ENCODE assay signal across 9 cellular contexts in the genomic region with DNA sequence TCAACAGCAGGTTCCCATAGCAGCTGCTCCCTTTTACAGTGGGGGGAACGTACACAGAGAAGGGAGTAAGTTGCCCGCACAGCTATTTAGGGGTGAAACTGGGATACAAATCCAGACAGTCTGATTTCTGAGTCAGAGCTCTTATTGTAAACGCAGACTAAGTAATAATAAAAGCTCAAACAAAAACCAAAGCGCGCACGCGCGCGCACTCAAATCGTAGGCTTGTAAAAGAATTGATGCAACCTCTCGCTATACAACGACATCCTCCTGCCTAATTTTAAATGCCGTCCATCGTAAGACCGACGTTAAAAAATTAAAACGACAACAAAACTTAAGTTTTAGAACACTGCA. TPM values are rescaled to one million over a fixed set of nuclear protein-coding genes. Genes with fewer than 3 reads are reported as not detected.
DNase-seq lines count a peak whose midpoint lies in the region; ATAC-seq, FAIRE-seq and TF ChIP-seq lines count a peak whose summit lies in the region.
"Had no signal": no experiment of that assay in that cellular context is flagged by ENCODE, and none has a peak within 500 bp of the region (broad histone marks: within the 10 kb centered on the region; RNA-seq: fewer than 3 reads in every experiment).

No MANE protein-coding gene starts in this region.

- TF ChIP-seq POLR2A in GM12892 (IDR thresholded peaks at IDR 0.05; ENCODE audit: low read depth, low read length): no peak

- H3K4me2 ChIP-seq in keratinocyte (ENCODE audit: control insufficient read depth, extremely low read depth, insufficient read depth, low read depth, low read length): peak overlapping the region; percentile 86

- H2AFZ ChIP-seq in keratinocyte (ENCODE audit: control insufficient read depth, low read length): peak overlapping the region; percentile 35

- H3K27ac ChIP-seq in Panc1 (ENCODE audit: low read length) (no peak overlapping the region), keratinocyte (ENCODE audit: control insufficient read depth, insufficient read depth, low read length) (no peak overlapping the region)
- H3K27ac ChIP-seq: C4-2B had no signal

- H3K9ac ChIP-seq in keratinocyte (ENCODE audit: control insufficient read depth, extremely low read depth, insufficient read depth, low read length): no peak overlapping the region

- H3K9me3 Mint-ChIP-seq in brain: peaks cover 0 to 3% (median 0%) of the 10 kb centered on the region in 5 experiments

- POLR2A ChIA-PET in Panc1 (lab: Charles Lee): no interaction called here

- no peaks in the 10 kb centered on the region for H3K79me2 ChIP-seq in keratinocyte (ENCODE audit: control insufficient read depth, insufficient read depth, low read length)

- no peaks in the 10 kb centered on the region for H3K9me1 ChIP-seq in keratinocyte (ENCODE audit: control insufficient read depth, extremely low read depth, insufficient read depth, low read length)

- no peaks in the 10 kb centered on the region for H3K36me3 ChIP-seq in Panc1 (ENCODE audit: control insufficient read depth, insufficient read depth, low read length)
- H3K36me3 ChIP-seq in keratinocyte (ENCODE audit: control insufficient read depth in 2 of 2, extremely low read depth in 1 of 2, insufficient read depth in 2 of 2, low read length in 2 of 2): no peaks in the 10 kb centered on the region

- peaks cover 14% of the 10 kb centered on the region for H3K27me3 Mint-ChIP-seq in brain

- no peaks in the 10 kb centered on the region for H3K9me3 ChIP-seq in Panc1 (ENCODE audit: control insufficient read depth, insufficient read depth, low read depth, low read length)
- no peaks in the 10 kb centered on the region for H3K9me3 ChIP-seq in keratinocyte (ENCODE audit: control insufficient read depth, low read depth, low read length)

- BruUV-seq in Panc1 (replicated peaks; lab: Mats Ljungman, UMichigan): no TSS peak

- H3K27me3 ChIP-seq in Panc1 (ENCODE audit: control insufficient read depth, insufficient read depth, low read length) (peaks cover 20% of the 10 kb centered on the region), keratinocyte (ENCODE audit: control insufficient read depth, extremely low read depth, insufficient read depth, low read length) (peaks cover 41% of the 10 kb centered on the region)

- H3K27ac Mint-ChIP-seq in brain: peak overlapping the region; percentile 92 to 99 (median 94)

- DNase-seq in NCI-H1436 (lab: John Stamatoyannopoulos, UW) (peak; percentile 4), NCI-H1436 treated with DMSO at 0.1 percent for 48 hours (lab: John Stamatoyannopoulos, UW) (no peak), Panc1 (ENCODE audit: low read depth, low spot score) (no peak), keratinocyte (ENCODE audit: low read depth, low spot score) (no peak), GM12892 (ENCODE audit: insufficient read length) (no peak)
- peak; percentile 28 to 29 for DNase-seq in stimulated activated CD4-positive, alpha-beta T cell treated with anti-CD3 and anti-CD28 coated beads, Interleukin-1b, Interleukin-23, amount 100 ng/mL, for 4 hours (ENCODE audit: low read depth in 2 of 2)

- TF ChIP-seq CTCF in Panc1 (IDR thresholded peaks at IDR 0.05) (no peak), brain (conservative IDR thresholded peaks at IDR 0.05) (no peak), keratinocyte (optimal IDR thresholded peaks at IDR 0.05 in 1 of 3, IDR thresholded peaks at IDR 0.05 in 1 of 3, conservative IDR thresholded peaks at IDR 0.05 in 1 of 3; ENCODE audit: extremely low read depth in 1 of 3, insufficient read depth in 2 of 3, low read length in 3 of 3) (no peak)

- peak overlapping the region; percentile 89 to 97 (median 92) for H3K4me3 Mint-ChIP-seq in brain

- intact Hi-C loops in Panc1 (cut with micrococcal nuclease; ENCODE audit: unreplicated experiment): loop anchor here (10.0 kb wide), 1 partner anchor 808 kb away; no protein-coding TSS in a partner anchor

- CTCF ChIA-PET in Panc1 (lab: Charles Lee): interaction anchor here (0.8 kb wide), 1 partner anchor 87 kb away, joined by 9 read pairs; no protein-coding TSS in a partner anchor

- in situ Hi-C loops in Panc1 (cut with HindIII; ENCODE audit: low pct_unique_long_range_greater_than_20kb, low sequenced_read_pairs): no loop called here

- peaks cover 16% of the 10 kb centered on the region for H3K36me3 Mint-ChIP-seq in brain

- peaks cover 63% of the 10 kb centered on the region for H3K4me1 Mint-ChIP-seq in brain

- dilution Hi-C loops in keratinocyte (cut with MboI; ENCODE audit: extremely low pct_ligation_motif_present, low sequenced_read_pairs): no loop called here

- H3K4me1 ChIP-seq in Panc1 (ENCODE audit: control insufficient read depth, insufficient read depth, low read length): no peaks in the 10 kb centered on the region
- H3K4me1 ChIP-seq in keratinocyte (ENCODE audit: control insufficient read depth, extremely low read depth, insufficient read depth, low read length): peaks cover 5% of the 10 kb centered on the region

- FAIRE-seq in keratinocyte (lab: Jason Lieb, UNC) (no peak), GM12892 (lab: Jason Lieb, UNC) (no peak)

- H3K4me3 ChIP-seq in Panc1 (ENCODE audit: low read depth in 2 of 2, low read length in 2 of 2): peak overlapping the region; percentile 49 to 67
- H3K4me3 ChIP-seq in keratinocyte (ENCODE audit: control insufficient read depth in 2 of 3, extremely low read depth in 1 of 3, insufficient read depth in 2 of 3, low read depth in 1 of 3, low read length in 3 of 3): peak overlapping the region; percentile 40 to 73 (median 57)

- ATAC-seq in Panc1 (no peak), GM21515 (IDR thresholded peaks at IDR 0.05; ENCODE audit: unreplicated experiment) (no peak)

- H4K20me1 ChIP-seq in keratinocyte (ENCODE audit: control insufficient read depth, extremely low read depth, insufficient read depth, low read length): peaks cover 2% of the 10 kb centered on the region

RNA-seq across cellular contexts. Expression of a gene that starts 0.7 kb away (rescaled TPM):
- total RNA-seq in Panc1 (2021; ENCODE audit: unreplicated experiment): 0.15 TPM
- 0.12 TPM for polyA plus RNA-seq in Panc1 (2012; ENCODE audit: insufficient read length)
- polyA plus RNA-seq in brain (ENCODE audit: insufficient read depth, low read depth, low replicate concordance) (1.5 TPM), keratinocyte (0.10 to 0.19 TPM (median 0.18 TPM) in 3 replicates)
- 0.06 TPM for polyA plus RNA-seq in keratinocyte (2011; ENCODE audit: low read depth)
- 0.18 and 0.46 TPM in 2 replicates for polyA plus RNA-seq in keratinocyte (2011; cell fraction: cytosol; rRNA removed)
- polyA plus RNA-seq in keratinocyte (2011; cell fraction: nucleus; rRNA removed): 0.41 and 0.51 TPM in 2 replicates
- 0.21 and 0.26 TPM in 2 replicates for polyA plus RNA-seq in keratinocyte (2012; ENCODE audit: low replicate concordance)
- polyA minus RNA-seq in keratinocyte: 0.03 TPM in 1 of 3 replicates, not detected in the others
- not detected for polyA minus RNA-seq in keratinocyte (2011; cell fraction: cytosol; rRNA and poly(A)+ RNA removed)
- 0.85 TPM in 1 of 2 replicates, not detected in the other for polyA minus RNA-seq in keratinocyte (2011; cell fraction: nucleus; rRNA and poly(A)+ RNA removed)
- 0.87 TPM for polyA plus RNA-seq in GM12892 (2012; ENCODE audit: missing spikeins)

Comparison
In these comparisons a context has a peak if more than half of its experiments do, and no peak if none do; other contexts are left out.
1. DNase-seq: peak in NCI-H1436 (single experiment) and stimulated activated CD4-positive, alpha-beta T cell treated with anti-CD3 and anti-CD28 coated beads, Interleukin-1b, Interleukin-23, amount 100 ng/mL, for 4 hours (2 of 2); none in NCI-H1436 treated with DMSO at 0.1 percent for 48 hours (single experiment), Panc1 (single experiment), keratinocyte (single experiment) and GM12892 (single experiment).